In genomic region chr1:180610556-180611015, GRCh38 we compare ENCODE assay signal across 15 cellular contexts. TPM values are rescaled to one million over a fixed set of nuclear protein-coding genes. Genes with fewer than 3 reads are reported as not detected.
A peak's percentile ranks its signal among the peaks of the same experiment; 100 is the strongest.
DNase-seq lines count a peak whose midpoint lies in the region; ATAC-seq and TF ChIP-seq lines count a peak whose summit lies in the region.
"Had no signal": no experiment of that assay in that cellular context is flagged by ENCODE, and none has a peak within 500 bp of the region (broad histone marks: within the 10 kb centered on the region; RNA-seq: fewer than 3 reads in every experiment).

No MANE protein-coding gene starts in this region.

- WGBS in right cardiac atrium: 71% methylated on average over 3 of the region's 3 CpGs

- H3K36me3 Mint-ChIP-seq in HFFc6 (ENCODE audit: low read depth): no peaks in the 10 kb centered on the region
- H3K36me3 Mint-ChIP-seq in progenitor cell of endocrine pancreas (ENCODE audit: insufficient read depth): no peaks in the 10 kb centered on the region

- TF ChIP-seq CTCF in HFFc6 (IDR thresholded peaks at IDR 0.05): no peak
- TF ChIP-seq CTCF in gastrocnemius medialis (IDR thresholded peaks at IDR 0.05 in 4 of 5, conservative IDR thresholded peaks at IDR 0.05 in 1 of 5): no peak
- TF ChIP-seq CTCF in colonic mucosa (IDR thresholded peaks at IDR 0.05): no peak
- no peak for TF ChIP-seq CTCF in progenitor cell of endocrine pancreas (IDR thresholded peaks at IDR 0.05; ENCODE audit: unreplicated experiment)

- DNase-seq in HFFc6: no peak
- peak; percentile 16 for DNase-seq in adipocyte (ENCODE audit: low read depth)
- DNase-seq in right cardiac atrium: no peak
- DNase-seq in gastrocnemius medialis: peak in 1 of 2 donors; percentile 9
- DNase-seq in colonic mucosa: no peak
- DNase-seq in progenitor cell of endocrine pancreas (ENCODE audit: low spot score, unreplicated experiment): no peak
- DNase-seq: activated CD8-positive, alpha-beta memory T cell treated with anti-CD3 and anti-CD28 coated beads, Interleukin-2, amount 50 U/mL, for 48 hours; activated naive CD4-positive, alpha-beta T cell; BE2C; MM.1S; NCI-H187 had no signal

- H3K27me3 ChIP-seq in adipocyte (replicated peaks; ENCODE audit: control insufficient read depth, insufficient read depth, low read length) (no peaks in the 10 kb centered on the region), right cardiac atrium (ENCODE audit: control insufficient read depth, insufficient read depth) (no peaks in the 10 kb centered on the region), gastrocnemius medialis (no peaks in the 10 kb centered on the region), colonic mucosa (no peaks in the 10 kb centered on the region)
- H3K27me3 ChIP-seq: BE2C had no signal

- H3K27ac ChIP-seq in right cardiac atrium (ENCODE audit: low read length): peak overlapping the region; percentile 94
- peak overlapping the region; percentile 56 to 77 (median 67) for H3K27ac ChIP-seq in gastrocnemius medialis
- no peak overlapping the region for H3K27ac ChIP-seq in colonic mucosa
- H3K27ac ChIP-seq: SJSA1 had no signal

- no peaks in the 10 kb centered on the region for H3K36me3 ChIP-seq in adipocyte (ENCODE audit: control insufficient read depth, insufficient read depth, low read length, severe bottlenecking)
- no peaks in the 10 kb centered on the region for H3K36me3 ChIP-seq in gastrocnemius medialis
- no peaks in the 10 kb centered on the region for H3K36me3 ChIP-seq in colonic mucosa
- H3K36me3 ChIP-seq: BE2C, SJSA1 had no signal

- ATAC-seq in right cardiac atrium: no peak
- peak; percentile 27 to 31 for ATAC-seq in gastrocnemius medialis
- no peak for ATAC-seq in SK-N-SH treated with all-trans-retinoic acid at 6 μM for 48 hours

- H3K4me3 Mint-ChIP-seq in HFFc6: no peak overlapping the region
- H3K4me3 Mint-ChIP-seq in progenitor cell of endocrine pancreas (ENCODE audit: low read depth): no peak overlapping the region
- H3K4me3 Mint-ChIP-seq: activated CD4-positive, alpha-beta T cell treated with anti-CD3 and anti-CD28 coated beads for 36 hours had no signal

- intact Hi-C loops in right cardiac atrium (cut with DNase I) (loop anchor here in 1 of 4 donors (10.0 kb wide), 1 partner anchor 66 kb away; no protein-coding TSS in a partner anchor), gastrocnemius medialis (cut with DNase I; ENCODE audit: low total_unique reads) (loop anchor here (1.0 kb wide), 1 partner anchor 21 kb away; no protein-coding TSS in a partner anchor), colonic mucosa (cut with DNase I) (no loop called here)

- H3K27ac Mint-ChIP-seq in HFFc6: peak overlapping the region; percentile 38; the same call in 1 of the 2 replicates
- no peak overlapping the region for H3K27ac Mint-ChIP-seq in progenitor cell of endocrine pancreas

- no peaks in the 10 kb centered on the region for H3K9me3 ChIP-seq in adipocyte (ENCODE audit: control insufficient read depth, low read length)
- no peaks in the 10 kb centered on the region for H3K9me3 ChIP-seq in right cardiac atrium (ENCODE audit: control insufficient read depth, low read length)
- H3K9me3 ChIP-seq in gastrocnemius medialis: no peaks in the 10 kb centered on the region
- no peaks in the 10 kb centered on the region for H3K9me3 ChIP-seq in colonic mucosa
- H3K9me3 ChIP-seq: BE2C, SJSA1 had no signal

- H3K9ac ChIP-seq in adipocyte (ENCODE audit: low read length): no peak overlapping the region
- H3K9ac ChIP-seq in colonic mucosa (ENCODE audit: low read depth in 2 of 2, low read length in 2 of 2): no peak overlapping the region

- in situ Hi-C loops in gastrocnemius medialis (cut with MboI; ENCODE audit: low sequenced_read_pairs in 4 of 4): no loop called here

- H3K4me1 ChIP-seq in adipocyte (ENCODE audit: control insufficient read depth, insufficient read depth, low read length) (peaks cover 25% of the 10 kb centered on the region), right cardiac atrium (ENCODE audit: control insufficient read depth, insufficient read depth, low read length) (no peaks in the 10 kb centered on the region), gastrocnemius medialis (peaks cover 12 to 34% of the 10 kb centered on the region in 2 donors), colonic mucosa (no peaks in the 10 kb centered on the region)
- H3K4me1 ChIP-seq: SJSA1 had no signal

- H3K9me3 Mint-ChIP-seq in HFFc6 (no peaks in the 10 kb centered on the region), progenitor cell of endocrine pancreas (ENCODE audit: low read depth) (no peaks in the 10 kb centered on the region)

- no peaks in the 10 kb centered on the region; the same call in 1 of the 2 replicates for H3K27me3 Mint-ChIP-seq in HFFc6 (ENCODE audit: insufficient read depth)
- no peaks in the 10 kb centered on the region for H3K27me3 Mint-ChIP-seq in progenitor cell of endocrine pancreas
- H3K27me3 Mint-ChIP-seq: activated CD4-positive, alpha-beta T cell treated with anti-CD3 and anti-CD28 coated beads for 36 hours had no signal

- TF ChIP-seq POLR2A in gastrocnemius medialis (IDR thresholded peaks at IDR 0.05): no peak

- H3K4me1 Mint-ChIP-seq in HFFc6 (ENCODE audit: low read depth): peaks cover 30% of the 10 kb centered on the region
- peaks cover 31% of the 10 kb centered on the region for H3K4me1 Mint-ChIP-seq in progenitor cell of endocrine pancreas (ENCODE audit: low read depth)

- peak overlapping the region; percentile 48 for H3K4me3 ChIP-seq in adipocyte (ENCODE audit: low read length)
- H3K4me3 ChIP-seq in right cardiac atrium (ENCODE audit: low read length): no peak overlapping the region
- H3K4me3 ChIP-seq in gastrocnemius medialis: no peak overlapping the region
- H3K4me3 ChIP-seq in colonic mucosa: no peak overlapping the region
- H3K4me3 ChIP-seq: SJSA1 had no signal

TF ChIP-seq in SK-N-SH treated with all-trans-retinoic acid at 6 μM for 48 hours, 23 proteins besides CTCF, POLR2A, EP300 and RAD21:
- TF ChIP-seq ARNTL (CRISPR knock-in tag; IDR thresholded peaks at IDR 0.05; ENCODE audit: borderline replicate concordance, low read depth) (no peak), SNAI2 (CRISPR knock-in tag; IDR thresholded peaks at IDR 0.05) (no peak), CSDC2 (CRISPR knock-in tag; IDR thresholded peaks at IDR 0.05) (no peak), ZNF70 (CRISPR knock-in tag; IDR thresholded peaks at IDR 0.05) (no peak), OSR1 (CRISPR knock-in tag; IDR thresholded peaks at IDR 0.05) (no peak)

RNA-seq across cellular contexts. Expression of gene XPR1, which starts 21.2 kb away (rescaled TPM):
- 10 to 100 TPM; 25.0 to 44.7 (median 34.0) TPM for total RNA-seq in HFFc6 (2021; fragmentation: NEBNext Ultra II Directional; extraction: Animal tissue kit (Norgen Biotek cat#: 25700))
- 10 to 100 TPM; 22.9 to 33.4 (median 31.5) TPM for total RNA-seq in right cardiac atrium
- 10.7 TPM for polyA plus RNA-seq in right cardiac atrium
- 10 to 100 TPM; 14.5 to 24.9 (median 18.6) TPM for total RNA-seq in gastrocnemius medialis
- 10 to 100 TPM; 20.5 to 25.8 TPM for total RNA-seq in colonic mucosa
- 62.6 and 68.7 TPM in 2 replicates for total RNA-seq in progenitor cell of endocrine pancreas

RNA-seq across cellular contexts. Expression of gene OVAAL, which starts 51.8 kb away (rescaled TPM):
- total RNA-seq in HFFc6 (2021; fragmentation: NEBNext Ultra II Directional; extraction: Animal tissue kit (Norgen Biotek cat#: 25700)): not detected
- total RNA-seq in right cardiac atrium (under 1 TPM; 0.39 to 0.69 (median 0.43) TPM), gastrocnemius medialis (not detected), colonic mucosa (not detected), progenitor cell of endocrine pancreas (not detected in 2 replicates)
- 1.7 TPM for polyA plus RNA-seq in right cardiac atrium
- total RNA-seq: activated CD4-positive, alpha-beta T cell treated with anti-CD3 and anti-CD28 coated beads for 36 hours; SJSA1; temporal lobe had no signal

Comparison
In these comparisons a context has a peak if more than half of its experiments do, and no peak if none do; other contexts are left out.
1. ATAC-seq: peak in gastrocnemius medialis (2 of 2); none in right cardiac atrium (0 of 2) and SK-N-SH treated with all-trans-retinoic acid at 6 μM for 48 hours (single experiment).